ENCODE assay signal across 1 cellular context in genomic region chr12:14952295-14952995, GRCh38.
TF ChIP-seq lines count a peak whose summit lies in the region.

No MANE protein-coding gene starts in this region.

TF ChIP-seq in IMR-90, 13 proteins besides CTCF, POLR2A, EP300 and RAD21:
- TF ChIP-seq RFX5 (IDR thresholded peaks at IDR 0.05; ENCODE audit: low read depth, low read length), result no peak
- peak; percentile 76 for TF ChIP-seq CEBPB (IDR thresholded peaks at IDR 0.05; ENCODE audit: low read depth, low read length)
- TF ChIP-seq RCOR1 (IDR thresholded peaks at IDR 0.05; ENCODE audit: insufficient replicate concordance, low read length), result no peak
- TF ChIP-seq NFE2L2 (IDR thresholded peaks at IDR 0.05; ENCODE audit: low read depth, low read length), result peak; percentile 41; the same call in 1 of the 2 replicates
- TF ChIP-seq MXI1 (IDR thresholded peaks at IDR 0.05; ENCODE audit: borderline replicate concordance, low read depth, low read length), result 0 out of 2 replicates have a peak, but pooled peaks have one; percentile 49
- TF ChIP-seq MAFK (IDR thresholded peaks at IDR 0.05; ENCODE audit: low read depth, low read length), result peak; percentile 78
- TF ChIP-seq FOS (IDR thresholded peaks at IDR 0.05; ENCODE audit: low read depth, low read length), result peak; percentile 95
- 0 out of 2 replicates have a peak, but pooled peaks have one; percentile 10 for TF ChIP-seq USF2 (IDR thresholded peaks at IDR 0.05; ENCODE audit: low read depth, low read length)
- TF ChIP-seq BHLHE40 (IDR thresholded peaks at IDR 0.05; ENCODE audit: low read depth, low read length), result 0 out of 2 replicates have a peak, but pooled peaks have one; percentile 3
